In genomic region chr14:48665077-48665784, GRCh38 we compare ENCODE assay signal across 20 cellular contexts.
"Had no signal": no experiment of that assay in that cellular context is flagged by ENCODE, and none has a peak within 500 bp of the region (broad histone marks: within the 10 kb centered on the region; RNA-seq: fewer than 3 reads in every experiment).

No MANE protein-coding gene starts in this region.

- H3K36me3 ChIP-seq: pancreas, right atrium auricular region, upper lobe of left lung had no signal

- ATAC-seq: activated CD8-positive, alpha-beta T cell treated with anti-CD3 and anti-CD28 coated beads, Interleukin-2, amount 10 ng/mL, durations not matched to agents 7 days and 5 days; left ventricle myocardium superior; natural killer cell treated with Interleukin-12 subunit alpha and Interleukin-12 subunit beta and Interleukin-15 and Interleukin-18, amount 100 ng/mL, for 72 hours; pancreas; psoas muscle; stimulated activated naive CD8-positive, alpha-beta T cell treated with anti-CD3 and anti-CD28 coated beads, Interleukin-15, Interleukin-2, amounts not matched to agents 100 U/mL and 50 U/mL, for 24 hours had no signal

- H3K4me3 ChIP-seq: pancreas, psoas muscle, right atrium auricular region, upper lobe of left lung had no signal

- H3K4me3 Mint-ChIP-seq: activated CD8-positive, alpha-beta T cell treated with anti-CD3 and anti-CD28 coated beads, Interleukin-2, amount 10 ng/mL, durations not matched to agents 7 days and 5 days; activated naive CD4-positive, alpha-beta T cell treated with anti-CD3 and anti-CD28 coated beads, Interleukin-2, amount 50 U/mL, for 24 hours; natural killer cell treated with Interleukin-12 subunit alpha and Interleukin-12 subunit beta and Interleukin-15 and Interleukin-18, amount 100 ng/mL, for 72 hours had no signal

- FAIRE-seq: pancreas had no signal

- H3K27me3 ChIP-seq: pancreas, right atrium auricular region, upper lobe of left lung had no signal

- H3K27ac ChIP-seq: epithelial cell of prostate, pancreas, psoas muscle, right atrium auricular region, upper lobe of left lung had no signal

- DNase-seq: activated CD4-positive, alpha-beta T cell treated with anti-CD3 and anti-CD28 coated beads for 1 hour; activated CD4-positive, alpha-beta T cell treated with anti-CD3 and anti-CD28 coated beads, Interleukin-2, amount 50 U/mL, for 1 hour; activated CD8-positive, alpha-beta T cell treated with anti-CD3 and anti-CD28 coated beads, Interleukin-2, amount 10 ng/mL, durations not matched to agents 7 days and 5 days; activated gamma-delta T cell treated with Interleukin-2 at 50 U/mL for 16 hours; aorta; cerebellar nuclear complex; foreskin melanocyte; hippocampal formation; left ventricle myocardium superior; pancreas; psoas muscle; stimulated activated CD4-positive, alpha-beta T cell treated with anti-CD3 and anti-CD28 coated beads, Interleukin-12 subunit alpha, Interleukin-12 subunit beta, amount 100 ng/mL, for 4 hours; stimulated activated CD4-positive, alpha-beta T cell treated with anti-CD3 and anti-CD28 coated beads, Interleukin-4, amount 100 ng/mL, for 4 hours; stimulated activated naive CD8-positive, alpha-beta T cell treated with anti-CD3 and anti-CD28 coated beads, Interleukin-15, Interleukin-2, amounts not matched to agents 100 U/mL and 50 U/mL, for 24 hours; T-helper 1 cell; upper lobe of left lung had no signal

- H3K9me3 ChIP-seq: pancreas had no signal

- H3K4me1 Mint-ChIP-seq: activated naive CD4-positive, alpha-beta T cell treated with anti-CD3 and anti-CD28 coated beads, Interleukin-2, amount 50 U/mL, for 24 hours had no signal

- H3K27ac Mint-ChIP-seq: activated CD8-positive, alpha-beta T cell treated with anti-CD3 and anti-CD28 coated beads, Interleukin-2, amount 10 ng/mL, durations not matched to agents 7 days and 5 days; activated naive CD4-positive, alpha-beta T cell treated with anti-CD3 and anti-CD28 coated beads, Interleukin-2, amount 50 U/mL, for 24 hours; natural killer cell treated with Interleukin-12 subunit alpha and Interleukin-12 subunit beta and Interleukin-15 and Interleukin-18, amount 100 ng/mL, for 72 hours had no signal

- H3K4me1 ChIP-seq: pancreas, psoas muscle, right atrium auricular region, upper lobe of left lung had no signal

- H3K27me3 Mint-ChIP-seq: activated naive CD4-positive, alpha-beta T cell treated with anti-CD3 and anti-CD28 coated beads, Interleukin-2, amount 50 U/mL, for 24 hours; natural killer cell treated with Interleukin-12 subunit alpha and Interleukin-12 subunit beta and Interleukin-15 and Interleukin-18, amount 100 ng/mL, for 72 hours had no signal

- H3K36me3 Mint-ChIP-seq: activated naive CD4-positive, alpha-beta T cell treated with anti-CD3 and anti-CD28 coated beads, Interleukin-2, amount 50 U/mL, for 24 hours; natural killer cell treated with Interleukin-12 subunit alpha and Interleukin-12 subunit beta and Interleukin-15 and Interleukin-18, amount 100 ng/mL, for 72 hours had no signal
